In genomic region chr2:54560146-54560881, GRCh38 we compare ENCODE assay signal across 8 cellular contexts.
DNase-seq lines count a peak whose midpoint lies in the region; ATAC-seq and TF ChIP-seq lines count a peak whose summit lies in the region.

No MANE protein-coding gene starts in this region.

- H3K36me3 ChIP-seq in Loucy (ENCODE audit: insufficient read depth, low read length) (0 out of 2 replicates have a peak, but pooled peaks cover 5% of the 10 kb centered on the region), cardiac muscle cell (no peaks in the 10 kb centered on the region), psoas muscle (ENCODE audit: insufficient read depth in 1 of 2, low read depth in 1 of 2) (no peaks in the 10 kb centered on the region)

- H3K27me3 ChIP-seq in Loucy (ENCODE audit: insufficient read depth, low read length, poor library complexity, severe bottlenecking), result no peaks in the 10 kb centered on the region
- no peaks in the 10 kb centered on the region for H3K27me3 ChIP-seq in cardiac muscle cell
- no peaks in the 10 kb centered on the region for H3K27me3 ChIP-seq in psoas muscle (ENCODE audit: insufficient read depth in 3 of 3, low read length in 2 of 3)

- peak overlapping the region; percentile 94 for H3K4me3 Mint-ChIP-seq in activated T-cell treated with anti-CD3 and anti-CD28 coated beads, Interleukin-2, amount 50 U/mL, for 24 hours
- peak overlapping the region; percentile 92 for H3K4me3 Mint-ChIP-seq in activated T-helper 17 cell treated with anti-CD3 and anti-CD28 coated beads, Interleukin-2, amount 50 U/mL, for 72 hours

- peaks cover 50% of the 10 kb centered on the region for H4K20me1 ChIP-seq in Loucy (ENCODE audit: insufficient read depth, low read length, poor library complexity, severe bottlenecking)

- H3K9me3 ChIP-seq in Loucy (ENCODE audit: insufficient read depth, low read depth, low read length), result no peaks in the 10 kb centered on the region
- H3K9me3 ChIP-seq in cardiac muscle cell (ENCODE audit: low read depth), result no peaks in the 10 kb centered on the region
- no peaks in the 10 kb centered on the region for H3K9me3 ChIP-seq in psoas muscle

- peaks cover 96% of the 10 kb centered on the region for H3K79me2 ChIP-seq in Loucy (ENCODE audit: insufficient read depth, low read length)

- H3K9me3 Mint-ChIP-seq in activated T-cell treated with anti-CD3 and anti-CD28 coated beads, Interleukin-2, amount 50 U/mL, for 24 hours, result no peaks in the 10 kb centered on the region
- no peaks in the 10 kb centered on the region for H3K9me3 Mint-ChIP-seq in activated T-helper 17 cell treated with anti-CD3 and anti-CD28 coated beads, Interleukin-2, amount 50 U/mL, for 72 hours

- H3K9ac ChIP-seq in Loucy (ENCODE audit: low read depth, low read length, poor library complexity, severe bottlenecking), result peak overlapping the region; percentile 85

- peak; percentile 61 for DNase-seq in activated T-cell treated with anti-CD3 and anti-CD28 coated beads, Interleukin-2, amount 50 U/mL, for 24 hours
- DNase-seq in activated T-cell treated with anti-CD3 and anti-CD28 coated beads for 4 hours (no peak), HCEC 1CT (peak; percentile 78), cardiac muscle cell (ENCODE audit: low read depth in 1 of 2, low spot score in 1 of 2) (peak in 1 of 2 donors; percentile 78), psoas muscle (peak; percentile 51 to 63), iPS-NIHi11 (ENCODE audit: low spot score) (no peak)

- TF ChIP-seq CTCF in Loucy (conservative IDR thresholded peaks at IDR 0.05; ENCODE audit: low read length) (no peak), cardiac muscle cell (IDR thresholded peaks at IDR 0.05; ENCODE audit: low read depth, low read length) (no peak), psoas muscle (IDR thresholded peaks at IDR 0.05) (no peak)

- H3K4me3 ChIP-seq in Loucy (ENCODE audit: low read length, poor library complexity, severe bottlenecking) (peak overlapping the region; percentile 99), cardiac muscle cell (peak overlapping the region; percentile 34), psoas muscle (peak overlapping the region; percentile 82)

- no peak overlapping the region; the same call in 1 of the 2 replicates for H2AFZ ChIP-seq in Loucy (ENCODE audit: low read length)

- H3K36me3 Mint-ChIP-seq in activated T-cell treated with anti-CD3 and anti-CD28 coated beads, Interleukin-2, amount 50 U/mL, for 24 hours (ENCODE audit: low read depth), result peaks cover 24% of the 10 kb centered on the region
- H3K36me3 Mint-ChIP-seq in activated T-helper 17 cell treated with anti-CD3 and anti-CD28 coated beads, Interleukin-2, amount 50 U/mL, for 72 hours (ENCODE audit: low read depth), result peaks cover 25% of the 10 kb centered on the region

- no peaks in the 10 kb centered on the region for H3K9me2 ChIP-seq in Loucy (replicated peaks; ENCODE audit: low read depth, low read length)

- peak overlapping the region; percentile 97 for H3K4me2 ChIP-seq in Loucy (ENCODE audit: low read depth, low read length, poor library complexity, severe bottlenecking)

- peak overlapping the region; percentile 95 for H3K27ac Mint-ChIP-seq in activated T-cell treated with anti-CD3 and anti-CD28 coated beads, Interleukin-2, amount 50 U/mL, for 24 hours
- peak overlapping the region; percentile 88 for H3K27ac Mint-ChIP-seq in activated T-helper 17 cell treated with anti-CD3 and anti-CD28 coated beads, Interleukin-2, amount 50 U/mL, for 72 hours

- H3K27me3 Mint-ChIP-seq in activated T-cell treated with anti-CD3 and anti-CD28 coated beads, Interleukin-2, amount 50 U/mL, for 24 hours, result no peaks in the 10 kb centered on the region
- H3K27me3 Mint-ChIP-seq in activated T-helper 17 cell treated with anti-CD3 and anti-CD28 coated beads, Interleukin-2, amount 50 U/mL, for 72 hours, result no peaks in the 10 kb centered on the region

- peaks cover 56% of the 10 kb centered on the region for H3K4me1 Mint-ChIP-seq in activated T-cell treated with anti-CD3 and anti-CD28 coated beads, Interleukin-2, amount 50 U/mL, for 24 hours (ENCODE audit: low read depth)
- peaks cover 36% of the 10 kb centered on the region for H3K4me1 Mint-ChIP-seq in activated T-helper 17 cell treated with anti-CD3 and anti-CD28 coated beads, Interleukin-2, amount 50 U/mL, for 72 hours

- intact Hi-C loops in psoas muscle (cut with DNase I), result no loop called here

- ATAC-seq in activated T-helper 17 cell treated with anti-CD3 and anti-CD28 coated beads, Interleukin-2, amount 50 U/mL, for 72 hours (replicated peaks), result peak; percentile 37
- peak in 3 of 4 donors; percentile 18 to 36 (median 31) for ATAC-seq in psoas muscle

- H3K27ac ChIP-seq in cardiac muscle cell, result peak overlapping the region; percentile 32
- peak overlapping the region; percentile 65 for H3K27ac ChIP-seq in psoas muscle

- no peaks in the 10 kb centered on the region for H3F3A ChIP-seq in Loucy (ENCODE audit: low read depth)

- H3K4me1 ChIP-seq in Loucy (ENCODE audit: insufficient read depth, low read length, poor library complexity, severe bottlenecking) (peaks cover 56% of the 10 kb centered on the region), cardiac muscle cell (ENCODE audit: low read depth) (peaks cover 77% of the 10 kb centered on the region), psoas muscle (peaks cover 34% of the 10 kb centered on the region)

- 29 to 41% (median 37%) methylated on average over 18 to 19 of the region's 19 CpGs for WGBS in psoas muscle, 3 donors

Comparison
In these comparisons a context has a peak if more than half of its experiments do, and no peak if none do; other contexts are left out.
1. DNase-seq: peak in activated T-cell treated with anti-CD3 and anti-CD28 coated beads, Interleukin-2, amount 50 U/mL, for 24 hours (single experiment), HCEC 1CT (single experiment) and psoas muscle (2 of 2); none in activated T-cell treated with anti-CD3 and anti-CD28 coated beads for 4 hours (single experiment) and iPS-NIHi11 (single experiment).
2. H3K4me3 ChIP-seq: peak in every context shown above with its lines; median percentile 99 in Loucy; 82 in psoas muscle; 34 in cardiac muscle cell.